Comparison of ENCODE assay signal across 8 cellular contexts in genomic region chr5:73796164-73797141, GRCh38.
DNase-seq lines count a peak whose midpoint lies in the region; ATAC-seq and TF ChIP-seq lines count a peak whose summit lies in the region.

No MANE protein-coding gene starts in this region.

- no peak for TF ChIP-seq EP300 in sigmoid colon (IDR thresholded peaks at IDR 0.05)

- intact Hi-C loops in right lobe of liver (cut with DNase I) (no loop called here), sigmoid colon (cut with DNase I) (no loop called here), CD14-positive monocyte (cut with micrococcal nuclease) (no loop called here)

- TF ChIP-seq CTCF in astrocyte of the cerebellum (IDR thresholded peaks at IDR 0.05; ENCODE audit: low read depth, low read length, missing control alignments), result no peak
- TF ChIP-seq CTCF in right lobe of liver (IDR thresholded peaks at IDR 0.05), result no peak
- TF ChIP-seq CTCF in sigmoid colon (IDR thresholded peaks at IDR 0.05), result no peak
- no peak for TF ChIP-seq CTCF in CD14-positive monocyte (IDR thresholded peaks at IDR 0.05)

- in situ Hi-C loops in astrocyte of the cerebellum (cut with HindIII; ENCODE audit: low sequenced_read_pairs), result loop anchor here (5.0 kb wide), 1 partner anchor 204 kb away; no protein-coding TSS in a partner anchor

- H3K9me3 ChIP-seq in right lobe of liver (no peaks in the 10 kb centered on the region), sigmoid colon (no peaks in the 10 kb centered on the region)

- no peak overlapping the region for H3K4me3 ChIP-seq in astrocyte of the cerebellum (ENCODE audit: low read depth, low read length)
- no peak overlapping the region for H3K4me3 ChIP-seq in right lobe of liver
- H3K4me3 ChIP-seq in sigmoid colon, result no peak overlapping the region

- ATAC-seq in right lobe of liver, result peak in 2 of 4 donors; percentile 28 to 52

- H3K27ac Mint-ChIP-seq in CD14-positive monocyte, result peak overlapping the region in 3 of 7 donors; percentile 19 to 60 (median 32)

- TF ChIP-seq POLR2A in right lobe of liver (IDR thresholded peaks at IDR 0.05) (no peak), sigmoid colon (IDR thresholded peaks at IDR 0.05) (no peak)

- DNase-seq in stimulated activated CD4-positive, alpha-beta T cell treated with anti-CD3 and anti-CD28 coated beads, Interleukin-4, amount 100 ng/mL, for 1 hour, result peak; percentile 1
- DNase-seq in stimulated activated CD4-positive, alpha-beta T cell treated with anti-CD3 and anti-CD28 coated beads, Interleukin-12 subunit alpha, Interleukin-12 subunit beta, amount 100 ng/mL, for 4 hours, result no peak
- DNase-seq in HS-27A (ENCODE audit: low read depth) (peak; percentile 54), astrocyte of the cerebellum (ENCODE audit: low read depth) (peak; percentile 73), right lobe of liver (peak in 2 of 3 donors; percentile 49 to 50), sigmoid colon (no peak), CD14-positive monocyte (ENCODE audit: low spot score) (no peak)
- DNase-seq in stimulated activated naive CD4-positive, alpha-beta T cell (lab: John Stamatoyannopoulos, UW), result no peak

- H3K27ac ChIP-seq in right lobe of liver (no peak overlapping the region), sigmoid colon (peak overlapping the region in 1 of 4 donors; percentile 38)

- H3K27me3 ChIP-seq in right lobe of liver (no peaks in the 10 kb centered on the region), sigmoid colon (no peaks in the 10 kb centered on the region)

- H3K4me1 Mint-ChIP-seq in CD14-positive monocyte, result peaks cover 17% of the 10 kb centered on the region

- WGBS in right lobe of liver (ENCODE audit: insufficient coverage, low coverage, low lambda C conversion rate, missing lambda C conversion rate), result 56% methylated on average over 11 of the region's 11 CpGs
- WGBS in sigmoid colon, 2 donors, result 56 to 78% methylated on average over 11 of the region's 11 CpGs

- H3K4me3 Mint-ChIP-seq in CD14-positive monocyte, result peak overlapping the region in 1 of 2 donors; percentile 61

- H3K4me1 ChIP-seq in right lobe of liver, result no peaks in the 10 kb centered on the region
- peaks cover 0 to 7% (median 0%) of the 10 kb centered on the region in 4 donors for H3K4me1 ChIP-seq in sigmoid colon

- no peaks in the 10 kb centered on the region for H3K9me3 Mint-ChIP-seq in CD14-positive monocyte

- no peaks in the 10 kb centered on the region for H3K27me3 Mint-ChIP-seq in CD14-positive monocyte (ENCODE audit: low read depth in 3 of 3)

- peaks cover 0 to 5% (median 0%) of the 10 kb centered on the region in 4 donors for H3K36me3 ChIP-seq in right lobe of liver
- H3K36me3 ChIP-seq in sigmoid colon, result no peaks in the 10 kb centered on the region

- no peaks in the 10 kb centered on the region for H3K36me3 Mint-ChIP-seq in CD14-positive monocyte

Comparison
In these comparisons a context has a peak if more than half of its experiments do, and no peak if none do; other contexts are left out.
1. DNase-seq: peak in stimulated activated CD4-positive, alpha-beta T cell treated with anti-CD3 and anti-CD28 coated beads, Interleukin-4, amount 100 ng/mL, for 1 hour (single experiment), HS-27A (single experiment), astrocyte of the cerebellum (single experiment) and right lobe of liver (2 of 3); none in stimulated activated CD4-positive, alpha-beta T cell treated with anti-CD3 and anti-CD28 coated beads, Interleukin-12 subunit alpha, Interleukin-12 subunit beta, amount 100 ng/mL, for 4 hours (single experiment), sigmoid colon (single experiment), CD14-positive monocyte (single experiment) and stimulated activated naive CD4-positive, alpha-beta T cell (0 of 6).